12 cellular contexts compared by ENCODE assay signal in genomic region chr22:37566329-37566837, GRCh38. TPM values are rescaled to one million over a fixed set of nuclear protein-coding genes. Genes with fewer than 3 reads are reported as not detected.
DNase-seq lines count a peak whose midpoint lies in the region; ATAC-seq and TF ChIP-seq lines count a peak whose summit lies in the region.
"Had no signal": no experiment of that assay in that cellular context is flagged by ENCODE, and none has a peak within 500 bp of the region (broad histone marks: within the 10 kb centered on the region; RNA-seq: fewer than 3 reads in every experiment).

No MANE protein-coding gene starts in this region.

- H3K4me3 ChIP-seq in ascending aorta (peak overlapping the region in 1 of 2 donors; percentile 30), vagina (no peak overlapping the region)
- H3K4me3 ChIP-seq: A549, ovary had no signal

- no peak for TF ChIP-seq POLR2A in vagina (IDR thresholded peaks at IDR 0.05)

- no peaks in the 10 kb centered on the region for H3K9me3 Mint-ChIP-seq in nephron progenitor cell

- H3K4me1 ChIP-seq in ascending aorta, result peaks cover 41 to 63% of the 10 kb centered on the region in 2 donors
- H3K4me1 ChIP-seq in vagina, result peaks cover 97% of the 10 kb centered on the region

- H3K4me3 Mint-ChIP-seq in nephron progenitor cell, result no peak overlapping the region

- intact Hi-C loops in Right ventricle myocardium inferior (cut with DNase I), result loop anchor here (10.0 kb wide), 1 partner anchor 252 kb away; no protein-coding TSS in a partner anchor
- intact Hi-C loops in cardiac septum (cut with DNase I), result loop anchor here (2.0 kb wide), 1 partner anchor 28 kb away; no protein-coding TSS in a partner anchor
- intact Hi-C loops in ascending aorta (cut with DNase I), result no loop called here
- intact Hi-C loops in vagina (cut with DNase I), result no loop called here

- DNase-seq in Right ventricle myocardium inferior (ENCODE audit: missing footprints) (peak; percentile 81), cardiac septum (ENCODE audit: low spot score) (no peak), ascending aorta (ENCODE audit: low spot score in 2 of 2) (no peak), myocyte (ENCODE audit: low read depth) (peak; percentile 20), vagina (ENCODE audit: extremely low spot score in 2 of 2) (no peak), NAMALWA (ENCODE audit: low spot score) (no peak), nephron progenitor cell (no peak), HuH-7 (ENCODE audit: low spot score) (no peak)

- H3K36me3 Mint-ChIP-seq in nephron progenitor cell (ENCODE audit: low read depth), result no peaks in the 10 kb centered on the region

- peaks cover 34% of the 10 kb centered on the region for H3K4me1 Mint-ChIP-seq in nephron progenitor cell

- peaks cover 19% of the 10 kb centered on the region for H3K27me3 Mint-ChIP-seq in nephron progenitor cell (ENCODE audit: low read depth, poor library complexity)

- H3K27ac ChIP-seq in ascending aorta (peak overlapping the region; percentile 98 to 99), vagina (peak overlapping the region; percentile 77)

- H3K36me3 ChIP-seq in ascending aorta (peaks cover 27 to 30% of the 10 kb centered on the region in 2 donors), vagina (peaks cover 0 to 34% of the 10 kb centered on the region in 2 donors)

- no peak for ATAC-seq in Right ventricle myocardium inferior
- ATAC-seq: A549 had no signal

- TF ChIP-seq CTCF in ascending aorta (IDR thresholded peaks at IDR 0.05), result no peak
- no peak for TF ChIP-seq CTCF in vagina (IDR thresholded peaks at IDR 0.05)
- TF ChIP-seq CTCF in nephron progenitor cell (IDR thresholded peaks at IDR 0.05), result no peak

- no peaks in the 10 kb centered on the region for H3K27me3 ChIP-seq in ascending aorta
- no peaks in the 10 kb centered on the region for H3K27me3 ChIP-seq in vagina
- H3K27me3 ChIP-seq: ovary had no signal

- H3K27ac Mint-ChIP-seq in nephron progenitor cell, result no peak overlapping the region

- H3K9me3 ChIP-seq in ascending aorta (no peaks in the 10 kb centered on the region), vagina (no peaks in the 10 kb centered on the region)
- H3K9me3 ChIP-seq: A549, ovary had no signal

RNA-seq across cellular contexts. Expression of gene CDC42EP1, which starts 6.1 kb away (rescaled TPM):
- total RNA-seq in Right ventricle myocardium inferior, result 17.7 TPM
- total RNA-seq in cardiac septum, result 18.8 TPM
- total RNA-seq in ascending aorta, result 100 TPM
- 76.4 and 76.6 TPM in 2 replicates for total RNA-seq in myocyte
- 168 TPM for polyA plus RNA-seq in myocyte (2012)
- 46.2 TPM for total RNA-seq in vagina

RNA-seq across cellular contexts. Expression of gene LGALS2, which starts 13.5 kb away (rescaled TPM):
- total RNA-seq in Right ventricle myocardium inferior, result 0.60 TPM
- total RNA-seq in cardiac septum, result not detected
- total RNA-seq in ascending aorta, result not detected
- not detected in 2 replicates for total RNA-seq in myocyte
- polyA plus RNA-seq in myocyte (2012), result not detected
- not detected for total RNA-seq in vagina
- total RNA-seq: endothelial cell of umbilical vein; T-helper 2 cell treated with Interferon-gamma antibody and Interleukin-4, amounts not matched to agents 100 ng/mL and 5 ng/mL, for 36 hours had no signal
- polyA plus RNA-seq: endothelial cell of umbilical vein had no signal

RNA-seq across cellular contexts. Expression of gene GGA1, which starts 42.3 kb away (rescaled TPM):
- total RNA-seq in Right ventricle myocardium inferior (26.7 TPM), cardiac septum (32.5 TPM), ascending aorta (53.5 TPM), myocyte (50.6 and 65.0 TPM in 2 replicates), vagina (45.7 TPM)
- polyA plus RNA-seq in myocyte (2012), result 54.1 TPM

RNA-seq across cellular contexts. Expression of gene CARD10, which starts 47.2 kb away (rescaled TPM):
- 10.3 TPM for total RNA-seq in Right ventricle myocardium inferior
- 6.0 TPM for total RNA-seq in cardiac septum
- total RNA-seq in ascending aorta, result 21.0 TPM
- total RNA-seq in myocyte, result 5.7 and 7.3 TPM in 2 replicates
- polyA plus RNA-seq in myocyte (2012), result 1.4 TPM
- 11.0 TPM for total RNA-seq in vagina

Comparison
In these comparisons a context has a peak if more than half of its experiments do, and no peak if none do; other contexts are left out.
1. DNase-seq: peak in Right ventricle myocardium inferior (single experiment) and myocyte (single experiment); none in cardiac septum (single experiment), ascending aorta (0 of 2), vagina (0 of 2), NAMALWA (single experiment), nephron progenitor cell (single experiment) and HuH-7 (single experiment).
2. intact Hi-C loops: an anchor here in Right ventricle myocardium inferior (10.0 kb wide) and cardiac septum (2.0 kb wide); none called in ascending aorta and vagina.